7 cellular contexts compared by ENCODE assay signal in genomic region chr5:50590790-50591189, GRCh38.
DNase-seq lines count a peak whose midpoint lies in the region; ATAC-seq lines count a peak whose summit lies in the region.
"Not testable (repeated sequence)": the region's sequence is repeated elsewhere in the genome, so short reads cannot be mapped to it uniquely, and the experiment has no call there.

No MANE protein-coding gene starts in this region.

- not testable (repeated sequence) for H3K27ac ChIP-seq in CD4-positive, alpha-beta memory T cell (ENCODE audit: low read depth, low read length)

- peaks cover 62% of the 10 kb centered on the region for H3K4me1 ChIP-seq in CD4-positive, alpha-beta memory T cell (ENCODE audit: insufficient read depth, low read length)

- POLR2A ChIA-PET in CD4-positive, alpha-beta memory T cell (lab: Charles Lee; ENCODE audit: partially characterized antibody) = interaction anchor here (0.9 to 2.3 kb wide), 5 partner anchors 13 to 154 kb away, joined by 3 to 6 read pairs (median 4); partner anchors contain the start of gene PARP8

- not testable (repeated sequence) for H3K36me3 Mint-ChIP-seq in CD4-positive, alpha-beta memory T cell; activated T-cell treated with anti-CD3 and anti-CD28 coated beads, Interleukin-2, amount 50 U/mL, for 24 hours (ENCODE audit: low read depth); activated naive CD8-positive, alpha-beta T cell; effector memory CD8-positive, alpha-beta T cell (ENCODE audit: insufficient read depth); natural killer cell treated with Interleukin-12 subunit alpha and Interleukin-12 subunit beta and Interleukin-15 and Interleukin-18, amount 100 ng/mL, for 72 hours
- peaks cover 29% of the 10 kb centered on the region for H3K36me3 Mint-ChIP-seq in T-helper 2 cell treated with Interferon-gamma antibody and Interleukin-4, amounts not matched to agents 5 μg/mL and 100 μg/mL, for 36 hours (ENCODE audit: low read depth)

- intact Hi-C loops in CD4-positive, alpha-beta memory T cell (cut with micrococcal nuclease) = loop anchor here (1.0 to 10.0 kb wide), 3 partner anchors 78 to 160 kb away; partner anchors contain the start of gene EMB

- H3K4me1 Mint-ChIP-seq in CD4-positive, alpha-beta memory T cell = peaks cover 45 to 77% (median 53%) of the 10 kb centered on the region in 4 donors
- H3K4me1 Mint-ChIP-seq in T-helper 2 cell treated with Interferon-gamma antibody and Interleukin-4, amounts not matched to agents 5 μg/mL and 100 μg/mL, for 36 hours (ENCODE audit: low read depth) = peaks cover 60% of the 10 kb centered on the region
- H3K4me1 Mint-ChIP-seq in activated T-cell treated with anti-CD3 and anti-CD28 coated beads, Interleukin-2, amount 50 U/mL, for 24 hours (ENCODE audit: low read depth) = peaks cover 59% of the 10 kb centered on the region
- H3K4me1 Mint-ChIP-seq in activated naive CD8-positive, alpha-beta T cell (ENCODE audit: low read depth) = peaks cover 49% of the 10 kb centered on the region
- H3K4me1 Mint-ChIP-seq in effector memory CD8-positive, alpha-beta T cell (ENCODE audit: low read depth in 2 of 2) = peaks cover 36 to 62% of the 10 kb centered on the region in 2 donors
- H3K4me1 Mint-ChIP-seq in natural killer cell treated with Interleukin-12 subunit alpha and Interleukin-12 subunit beta and Interleukin-15 and Interleukin-18, amount 100 ng/mL, for 72 hours (ENCODE audit: low read depth in 2 of 2) = peaks cover 42 to 59% of the 10 kb centered on the region in 2 donors

- peak overlapping the region; percentile 83 to 93 (median 88) for H3K27ac Mint-ChIP-seq in CD4-positive, alpha-beta memory T cell
- H3K27ac Mint-ChIP-seq in T-helper 2 cell treated with Interferon-gamma antibody and Interleukin-4, amounts not matched to agents 5 μg/mL and 100 μg/mL, for 36 hours = peak overlapping the region; percentile 86
- H3K27ac Mint-ChIP-seq in activated T-cell treated with anti-CD3 and anti-CD28 coated beads, Interleukin-2, amount 50 U/mL, for 24 hours = peak overlapping the region; percentile 74
- peak overlapping the region; percentile 43 for H3K27ac Mint-ChIP-seq in activated naive CD8-positive, alpha-beta T cell
- peak overlapping the region; percentile 66 to 97 for H3K27ac Mint-ChIP-seq in effector memory CD8-positive, alpha-beta T cell
- H3K27ac Mint-ChIP-seq in natural killer cell treated with Interleukin-12 subunit alpha and Interleukin-12 subunit beta and Interleukin-15 and Interleukin-18, amount 100 ng/mL, for 72 hours = peak overlapping the region; percentile 73 to 97

- not testable (repeated sequence) for H3K4me3 ChIP-seq in CD4-positive, alpha-beta memory T cell (ENCODE audit: low read length in 2 of 2)

- in situ Hi-C loops in KBM-7 (cut with MboI; ENCODE audit: low pct_unique_long_range_greater_than_20kb, low sequenced_read_pairs) = not testable (repeated sequence)

- H3K4me3 Mint-ChIP-seq in CD4-positive, alpha-beta memory T cell = peak overlapping the region in 7 of 8 donors; percentile 32 to 76 (median 53)
- H3K4me3 Mint-ChIP-seq in T-helper 2 cell treated with Interferon-gamma antibody and Interleukin-4, amounts not matched to agents 5 μg/mL and 100 μg/mL, for 36 hours = peak overlapping the region; percentile 40
- H3K4me3 Mint-ChIP-seq in activated T-cell treated with anti-CD3 and anti-CD28 coated beads, Interleukin-2, amount 50 U/mL, for 24 hours = peak overlapping the region; percentile 42
- H3K4me3 Mint-ChIP-seq in activated naive CD8-positive, alpha-beta T cell = peak overlapping the region; percentile 34
- H3K4me3 Mint-ChIP-seq in effector memory CD8-positive, alpha-beta T cell = peak overlapping the region; percentile 53 to 73
- H3K4me3 Mint-ChIP-seq in natural killer cell treated with Interleukin-12 subunit alpha and Interleukin-12 subunit beta and Interleukin-15 and Interleukin-18, amount 100 ng/mL, for 72 hours = peak overlapping the region; percentile 79

- not testable (repeated sequence) for ATAC-seq in effector memory CD8-positive, alpha-beta T cell (replicated peaks); natural killer cell treated with Interleukin-12 subunit alpha and Interleukin-12 subunit beta and Interleukin-15 and Interleukin-18, amount 100 ng/mL, for 72 hours

- not testable (repeated sequence) for H3K27me3 Mint-ChIP-seq in CD4-positive, alpha-beta memory T cell; T-helper 2 cell treated with Interferon-gamma antibody and Interleukin-4, amounts not matched to agents 5 μg/mL and 100 μg/mL, for 36 hours (ENCODE audit: low read depth); activated T-cell treated with anti-CD3 and anti-CD28 coated beads, Interleukin-2, amount 50 U/mL, for 24 hours; activated naive CD8-positive, alpha-beta T cell; effector memory CD8-positive, alpha-beta T cell; natural killer cell treated with Interleukin-12 subunit alpha and Interleukin-12 subunit beta and Interleukin-15 and Interleukin-18, amount 100 ng/mL, for 72 hours

- not testable (repeated sequence) for H3K9me3 Mint-ChIP-seq in CD4-positive, alpha-beta memory T cell; activated T-cell treated with anti-CD3 and anti-CD28 coated beads, Interleukin-2, amount 50 U/mL, for 24 hours; activated naive CD8-positive, alpha-beta T cell (ENCODE audit: low read depth); effector memory CD8-positive, alpha-beta T cell; natural killer cell treated with Interleukin-12 subunit alpha and Interleukin-12 subunit beta and Interleukin-15 and Interleukin-18, amount 100 ng/mL, for 72 hours
- H3K9me3 Mint-ChIP-seq in T-helper 2 cell treated with Interferon-gamma antibody and Interleukin-4, amounts not matched to agents 5 μg/mL and 100 μg/mL, for 36 hours = peaks cover 13% of the 10 kb centered on the region

- DNase-seq in CD4-positive, alpha-beta memory T cell = peak in 1 of 5 donors; percentile 7
- peak; percentile 3 for DNase-seq in KBM-7
- DNase-seq in T-helper 2 cell treated with Interferon-gamma antibody and Interleukin-4, amounts not matched to agents 5 μg/mL and 100 μg/mL, for 36 hours (ENCODE audit: low spot score); activated T-cell treated with anti-CD3 and anti-CD28 coated beads, Interleukin-2, amount 50 U/mL, for 24 hours; effector memory CD8-positive, alpha-beta T cell; natural killer cell treated with Interleukin-12 subunit alpha and Interleukin-12 subunit beta and Interleukin-15 and Interleukin-18, amount 100 ng/mL, for 72 hours (ENCODE audit: low spot score): not testable (repeated sequence)

- CTCF ChIA-PET in CD4-positive, alpha-beta memory T cell (lab: Charles Lee; ENCODE audit: partially characterized antibody) = interaction anchor here (1.0 kb wide), 1 partner anchor 150 kb away, joined by 3 read pairs; the partner anchor contains the start of gene EMB

- not testable (repeated sequence) for H3K36me3 ChIP-seq in CD4-positive, alpha-beta memory T cell (ENCODE audit: insufficient read depth, low read length)

- H3K9me3 ChIP-seq in CD4-positive, alpha-beta memory T cell (ENCODE audit: control insufficient read depth in 1 of 2, low read length in 2 of 2) = not testable (repeated sequence)

- not testable (repeated sequence) for H3K27me3 ChIP-seq in CD4-positive, alpha-beta memory T cell (ENCODE audit: insufficient read depth, low read length)
